Comparison of ENCODE assay signal across 8 cellular contexts in the genomic region with DNA sequence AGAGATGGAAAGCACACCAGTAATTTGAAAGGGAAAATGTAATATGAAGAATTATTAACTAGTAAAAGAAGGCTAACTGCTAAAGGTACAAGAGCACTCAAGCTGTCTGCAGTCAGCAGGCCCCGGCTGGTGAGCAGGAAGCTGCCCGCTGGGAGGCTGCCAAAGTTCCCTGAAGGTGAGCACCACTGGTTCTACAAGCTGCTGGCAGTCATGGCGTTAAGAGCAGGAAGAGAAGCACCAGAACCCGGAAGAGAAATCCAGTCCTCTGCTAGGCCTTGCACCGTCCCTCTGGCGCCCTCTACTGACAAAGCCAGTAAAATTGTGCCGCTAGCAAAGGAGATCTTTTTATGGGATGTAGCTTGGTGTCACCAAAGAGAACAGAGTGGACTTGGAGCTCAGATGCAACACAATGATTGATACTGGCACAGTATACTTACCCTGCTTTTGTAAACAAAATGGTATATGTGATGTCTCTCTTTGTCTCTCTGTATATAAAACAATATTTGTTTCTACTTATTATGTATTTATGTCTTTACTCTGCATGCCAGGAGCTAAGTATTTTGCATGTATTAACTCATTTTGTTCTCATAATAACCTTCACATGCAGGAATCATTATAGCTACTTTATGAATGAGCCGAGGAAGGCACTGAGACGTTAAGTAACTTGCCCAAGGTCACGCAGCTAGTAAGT. TPM values are rescaled to one million over a fixed set of nuclear protein-coding genes. Genes with fewer than 3 reads are reported as not detected.
A peak's percentile ranks its signal among the peaks of the same experiment; 100 is the strongest.
DNase-seq lines count a peak whose midpoint lies in the region; ATAC-seq lines count a peak whose summit lies in the region.

No MANE protein-coding gene starts in this region.

- peaks cover 34 to 36% of the 10 kb centered on the region in 2 donors for H3K4me1 ChIP-seq in duodenal mucosa (ENCODE audit: control insufficient read depth in 1 of 2, insufficient read depth in 2 of 2, low read length in 2 of 2)

- ATAC-seq in GM19324 (IDR thresholded peaks at IDR 0.05; ENCODE audit: low FRiP score, unreplicated experiment) (peak; percentile 40), HG03565 (IDR thresholded peaks at IDR 0.05; ENCODE audit: unreplicated experiment) (peak; percentile 50)

- peak; percentile 95 for DNase-seq in CD1c-positive myeloid dendritic cell (ENCODE audit: extremely low spot score)
- DNase-seq in NCI-H748 treated with DMSO at 0.1 percent for 48 hours (lab: John Stamatoyannopoulos, UW): peak; percentile 75
- DNase-seq in activated CD4-positive, alpha-beta T cell treated with anti-CD3 and anti-CD28 coated beads, Interleukin-2, amount 50 U/mL, for 1 hour: peak; percentile 90
- peak; percentile 95 to 96 for DNase-seq in lung microvascular endothelial cell (ENCODE audit: low read depth in 2 of 2)
- DNase-seq in stimulated activated CD8-positive, alpha-beta memory T cell treated with anti-CD3 and anti-CD28 coated beads, Interleukin-12 subunit alpha, Interleukin-12 subunit beta, amount 100 ng/mL, for 24 hours (ENCODE audit: extremely low read depth): peak; percentile 75

- H3K9me3 ChIP-seq in duodenal mucosa (ENCODE audit: control insufficient read depth in 1 of 2, low read length in 2 of 2): no peaks in the 10 kb centered on the region

- peak overlapping the region in 1 of 2 donors; percentile 96 for H3K9ac ChIP-seq in duodenal mucosa (ENCODE audit: low read depth in 1 of 2, low read length in 2 of 2)

- no peaks in the 10 kb centered on the region for H3K36me3 ChIP-seq in duodenal mucosa (ENCODE audit: control insufficient read depth in 1 of 2, insufficient read depth in 2 of 2, low read length in 2 of 2)

- H3K4me3 ChIP-seq in duodenal mucosa (ENCODE audit: low read depth in 1 of 2, low read length in 2 of 2): peak overlapping the region; percentile 42 to 97

- no peaks in the 10 kb centered on the region for H3K27me3 ChIP-seq in duodenal mucosa (ENCODE audit: control insufficient read depth in 1 of 2, insufficient read depth in 2 of 2, low read length in 2 of 2)

- H3K27ac ChIP-seq in duodenal mucosa (ENCODE audit: low read depth, low read length): peak overlapping the region; percentile 44

RNA-seq across cellular contexts. Expression of a gene that starts 28.1 kb away (rescaled TPM):
- 9.5 and 13.1 TPM in 2 replicates for total RNA-seq in lung microvascular endothelial cell

RNA-seq across cellular contexts. Expression of a gene that starts 49.3 kb away (rescaled TPM):
- 30.1 and 36.1 TPM in 2 replicates for total RNA-seq in lung microvascular endothelial cell

Comparison
In these comparisons a context has a peak if more than half of its experiments do, and no peak if none do; other contexts are left out.
1. Peak in every context shown above with its lines: DNase-seq, ATAC-seq, H3K4me3 ChIP-seq and H3K27ac ChIP-seq.